Comparison of ENCODE assay signal across 14 cellular contexts in genomic region chr4:57501715-57502114, GRCh38.
DNase-seq lines count a peak whose midpoint lies in the region; ATAC-seq and TF ChIP-seq lines count a peak whose summit lies in the region.
"Had no signal": no experiment of that assay in that cellular context is flagged by ENCODE, and none has a peak within 500 bp of the region (broad histone marks: within the 10 kb centered on the region; RNA-seq: fewer than 3 reads in every experiment).

No MANE protein-coding gene starts in this region.

- no peaks in the 10 kb centered on the region for H3K27me3 ChIP-seq in body of pancreas
- no peaks in the 10 kb centered on the region for H3K27me3 ChIP-seq in smooth muscle cell (ENCODE audit: low read depth)

- ATAC-seq in body of pancreas (peak; percentile 62), GM18907 (IDR thresholded peaks at IDR 0.05; ENCODE audit: unreplicated experiment) (no peak)

- no peaks in the 10 kb centered on the region for H3F3A ChIP-seq in smooth muscle cell (ENCODE audit: low read depth)

- no peak for TF ChIP-seq POLR2A in body of pancreas (IDR thresholded peaks at IDR 0.05)

- H3K4me3 ChIP-seq in body of pancreas (no peak overlapping the region), smooth muscle cell (no peak overlapping the region)

- DNase-seq in DMS53 (lab: John Stamatoyannopoulos, UW) (peak; percentile 2), DMS53 treated with DMSO at 0.1 percent for 48 hours (lab: John Stamatoyannopoulos, UW; ENCODE audit: unreplicated experiment) (no peak), body of pancreas (peak in 3 of 4 donors; percentile 5 to 20 (median 13)), iPS-NIHi11 (ENCODE audit: low spot score) (peak; percentile 11), smooth muscle cell (lab: John Stamatoyannopoulos, UW; ENCODE audit: unreplicated experiment) (no peak), COLO829 (ENCODE audit: low spot score) (no peak), 8988T (no peak)
- DNase-seq: activated B cell treated with CpG ODN at 0.5 μM for 24 hours, DMS79 treated with DMSO at 0.1 percent for 48 hours, glutamatergic neuron, KBM-7, NCI-H2171 had no signal

- no peaks in the 10 kb centered on the region for H3K36me3 ChIP-seq in body of pancreas (replicated peaks in 1 of 2; ENCODE audit: insufficient read depth in 1 of 2, low read depth in 2 of 2)
- no peaks in the 10 kb centered on the region for H3K36me3 ChIP-seq in smooth muscle cell (ENCODE audit: low read depth)

- H3K4me1 ChIP-seq in body of pancreas (no peaks in the 10 kb centered on the region), smooth muscle cell (ENCODE audit: low read depth) (peaks cover 6% of the 10 kb centered on the region)

- TF ChIP-seq CTCF in body of pancreas (IDR thresholded peaks at IDR 0.05) (no peak), smooth muscle cell (IDR thresholded peaks at IDR 0.05; ENCODE audit: borderline replicate concordance, insufficient read depth, poor library complexity, severe bottlenecking) (no peak)

- H3K9me3 ChIP-seq in body of pancreas (no peaks in the 10 kb centered on the region), smooth muscle cell (replicated peaks; ENCODE audit: low read depth) (no peaks in the 10 kb centered on the region)

- intact Hi-C loops in body of pancreas (cut with DNase I): no loop called here

- peak overlapping the region; percentile 24 for H3K9ac ChIP-seq in smooth muscle cell (ENCODE audit: low read depth)

- no peaks in the 10 kb centered on the region for H3K79me2 ChIP-seq in smooth muscle cell (ENCODE audit: low read depth)

- H3K27ac ChIP-seq in body of pancreas (no peak overlapping the region), smooth muscle cell (ENCODE audit: low read depth) (peak overlapping the region; percentile 74)
- H3K27ac ChIP-seq: 22Rv1 had no signal

- H3K4me2 ChIP-seq in smooth muscle cell: peak overlapping the region; percentile 28

- no peaks in the 10 kb centered on the region for H4K20me1 ChIP-seq in smooth muscle cell (ENCODE audit: low read depth)

- H2AFZ ChIP-seq in smooth muscle cell (ENCODE audit: low read depth): no peak overlapping the region

- 36 to 53% methylated on average over 4 of the region's 4 CpGs for WGBS in body of pancreas, 2 donors
- 4% methylated on average over 4 of the region's 4 CpGs for WGBS in smooth muscle cell (ENCODE audit: low lambda C conversion rate)

Comparison
In these comparisons a context has a peak if more than half of its experiments do, and no peak if none do; other contexts are left out.
1. DNase-seq: peak in DMS53 (single experiment), body of pancreas (3 of 4) and iPS-NIHi11 (single experiment); none in DMS53 treated with DMSO at 0.1 percent for 48 hours (single experiment), smooth muscle cell (single experiment), COLO829 (single experiment) and 8988T (single experiment).